22 cellular contexts compared by ENCODE assay signal in the genomic region with DNA sequence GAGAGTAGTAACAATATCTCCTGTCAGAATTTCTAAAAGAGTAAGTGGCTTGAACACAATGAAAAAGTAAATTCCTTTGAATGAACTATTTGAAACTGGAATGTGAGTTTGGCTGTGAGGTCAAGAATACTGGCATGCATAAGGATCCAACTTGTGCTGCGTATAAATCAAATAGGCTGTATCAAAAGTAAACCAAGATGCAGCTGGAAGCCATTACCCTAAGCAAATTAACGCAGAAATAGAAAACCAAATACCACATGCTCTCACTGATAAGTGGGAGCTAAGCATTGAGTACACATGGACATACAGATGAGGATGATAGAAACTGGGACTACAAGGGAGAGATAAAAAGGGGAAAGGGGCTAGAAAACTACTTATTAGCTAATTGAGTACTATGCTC.
"Had no signal": no experiment of that assay in that cellular context is flagged by ENCODE, and none has a peak within 500 bp of the region (broad histone marks: within the 10 kb centered on the region; RNA-seq: fewer than 3 reads in every experiment).

No MANE protein-coding gene starts in this region.

- H3K36me3 ChIP-seq: brain microvascular endothelial cell, left ventricle myocardium inferior, neutrophil, sigmoid colon had no signal

- H3K4me2 ChIP-seq: hepatocyte had no signal

- H3K9me3 ChIP-seq: left ventricle myocardium inferior, neutrophil, sigmoid colon had no signal

- H3K36me3 Mint-ChIP-seq: activated naive CD4-positive, alpha-beta T cell treated with anti-CD3 and anti-CD28 coated beads, Interleukin-2, amount 50 U/mL, for 24 hours; natural killer cell; stimulated activated effector memory CD8-positive, alpha-beta T cell treated with anti-CD3 and anti-CD28 coated beads, Interleukin-12 subunit alpha, Interleukin-12 subunit beta, amount 100 ng/mL, for 72 hours had no signal

- DNase-seq: activated CD4-positive, alpha-beta T cell treated with anti-CD3 and anti-CD28 coated beads, Interleukin-2, amount 10 ng/mL, durations not matched to agents 24 days and 14 days; activated CD4-positive, CD25-positive, alpha-beta regulatory T cell; activated CD8-positive, alpha-beta memory T cell treated with anti-CD3 and anti-CD28 coated beads, Interleukin-2, amount 50 U/mL, for 4 hours; activated CD8-positive, alpha-beta T cell treated with anti-CD3 and anti-CD28 coated beads, Interleukin-2, amount 10 ng/mL, durations not matched to agents 7 days and 5 days; activated effector memory CD4-positive, alpha-beta T cell treated with anti-CD3 and anti-CD28 coated beads, Interleukin-2, amount 50 U/mL, for 16 hours; activated T-cell treated with anti-CD3 and anti-CD28 coated beads, Interleukin-2, amount 50 U/mL, for 48 hours; brain microvascular endothelial cell; effector memory CD4-positive, alpha-beta T cell; kidney; left ventricle myocardium inferior; mesenchymal stem cell; natural killer cell; sigmoid colon; stimulated activated CD4-positive, alpha-beta T cell treated with anti-CD3 and anti-CD28 coated beads, Interleukin-12 subunit alpha, Interleukin-12 subunit beta, amount 100 ng/mL, for 4 hours had no signal

- ATAC-seq: activated CD8-positive, alpha-beta T cell treated with anti-CD3 and anti-CD28 coated beads, Interleukin-2, amount 10 ng/mL, durations not matched to agents 7 days and 5 days; natural killer cell; stimulated activated effector memory CD8-positive, alpha-beta T cell treated with anti-CD3 and anti-CD28 coated beads, Interleukin-12 subunit alpha, Interleukin-12 subunit beta, amount 100 ng/mL, for 72 hours had no signal

- H3K4me3 ChIP-seq: hepatocyte, left ventricle myocardium inferior, sigmoid colon had no signal

- H3K79me2 ChIP-seq: hepatocyte, parathyroid adenoma had no signal

- H3K27ac Mint-ChIP-seq: activated CD4-positive, alpha-beta T cell treated with anti-CD3 and anti-CD28 coated beads, Interleukin-2, amount 10 ng/mL, durations not matched to agents 24 days and 14 days; activated CD8-positive, alpha-beta T cell treated with anti-CD3 and anti-CD28 coated beads, Interleukin-2, amount 10 ng/mL, durations not matched to agents 7 days and 5 days; activated naive CD4-positive, alpha-beta T cell treated with anti-CD3 and anti-CD28 coated beads, Interleukin-2, amount 50 U/mL, for 24 hours; dendritic cell treated with granulocyte-macrophage colony-stimulating factor and Interleukin-4, amounts not matched to agents 40 ng/mL and 50 ng/mL, for 4 days; natural killer cell; stimulated activated effector memory CD8-positive, alpha-beta T cell treated with anti-CD3 and anti-CD28 coated beads, Interleukin-12 subunit alpha, Interleukin-12 subunit beta, amount 100 ng/mL, for 72 hours; T-helper 2 cell treated with Interferon-gamma antibody and Interleukin-4, amounts not matched to agents 5 μg/mL and 100 μg/mL, for 36 hours had no signal

- H3K27me3 Mint-ChIP-seq: dendritic cell treated with granulocyte-macrophage colony-stimulating factor and Interleukin-4, amounts not matched to agents 40 ng/mL and 50 ng/mL, for 4 days had no signal

- H3K9me3 Mint-ChIP-seq: activated CD4-positive, alpha-beta T cell treated with anti-CD3 and anti-CD28 coated beads, Interleukin-2, amount 10 ng/mL, durations not matched to agents 24 days and 14 days; activated naive CD4-positive, alpha-beta T cell treated with anti-CD3 and anti-CD28 coated beads, Interleukin-2, amount 50 U/mL, for 24 hours; central memory CD8-positive, alpha-beta T cell; dendritic cell treated with granulocyte-macrophage colony-stimulating factor and Interleukin-4, amounts not matched to agents 40 ng/mL and 50 ng/mL, for 4 days; natural killer cell; stimulated activated effector memory CD8-positive, alpha-beta T cell treated with anti-CD3 and anti-CD28 coated beads, Interleukin-12 subunit alpha, Interleukin-12 subunit beta, amount 100 ng/mL, for 72 hours; T-helper 2 cell treated with Interferon-gamma antibody and Interleukin-4, amounts not matched to agents 5 μg/mL and 100 μg/mL, for 36 hours had no signal

- FAIRE-seq: kidney had no signal

- H3K4me3 Mint-ChIP-seq: activated CD4-positive, alpha-beta T cell treated with anti-CD3 and anti-CD28 coated beads, Interleukin-2, amount 10 ng/mL, durations not matched to agents 24 days and 14 days; activated CD8-positive, alpha-beta T cell treated with anti-CD3 and anti-CD28 coated beads, Interleukin-2, amount 10 ng/mL, durations not matched to agents 7 days and 5 days; activated naive CD4-positive, alpha-beta T cell treated with anti-CD3 and anti-CD28 coated beads, Interleukin-2, amount 50 U/mL, for 24 hours; central memory CD8-positive, alpha-beta T cell; dendritic cell treated with granulocyte-macrophage colony-stimulating factor and Interleukin-4, amounts not matched to agents 40 ng/mL and 50 ng/mL, for 4 days; natural killer cell; stimulated activated effector memory CD8-positive, alpha-beta T cell treated with anti-CD3 and anti-CD28 coated beads, Interleukin-12 subunit alpha, Interleukin-12 subunit beta, amount 100 ng/mL, for 72 hours; T-helper 2 cell treated with Interferon-gamma antibody and Interleukin-4, amounts not matched to agents 5 μg/mL and 100 μg/mL, for 36 hours had no signal

- H3K4me1 Mint-ChIP-seq: activated CD4-positive, alpha-beta T cell treated with anti-CD3 and anti-CD28 coated beads, Interleukin-2, amount 10 ng/mL, durations not matched to agents 24 days and 14 days; activated naive CD4-positive, alpha-beta T cell treated with anti-CD3 and anti-CD28 coated beads, Interleukin-2, amount 50 U/mL, for 24 hours; central memory CD8-positive, alpha-beta T cell; natural killer cell; stimulated activated effector memory CD8-positive, alpha-beta T cell treated with anti-CD3 and anti-CD28 coated beads, Interleukin-12 subunit alpha, Interleukin-12 subunit beta, amount 100 ng/mL, for 72 hours had no signal

- H2AFZ ChIP-seq: hepatocyte, parathyroid adenoma had no signal

- H3K27me3 ChIP-seq: brain microvascular endothelial cell, hepatocyte, neutrophil, sigmoid colon had no signal

- H3K9ac ChIP-seq: parathyroid adenoma had no signal

- H3K27ac ChIP-seq: brain microvascular endothelial cell, hepatocyte, left ventricle myocardium inferior, neutrophil, parathyroid adenoma, sigmoid colon had no signal

- H3K4me1 ChIP-seq: left ventricle myocardium inferior, parathyroid adenoma, sigmoid colon had no signal
